ENCODE assay signal across 16 cellular contexts in the genomic region with DNA sequence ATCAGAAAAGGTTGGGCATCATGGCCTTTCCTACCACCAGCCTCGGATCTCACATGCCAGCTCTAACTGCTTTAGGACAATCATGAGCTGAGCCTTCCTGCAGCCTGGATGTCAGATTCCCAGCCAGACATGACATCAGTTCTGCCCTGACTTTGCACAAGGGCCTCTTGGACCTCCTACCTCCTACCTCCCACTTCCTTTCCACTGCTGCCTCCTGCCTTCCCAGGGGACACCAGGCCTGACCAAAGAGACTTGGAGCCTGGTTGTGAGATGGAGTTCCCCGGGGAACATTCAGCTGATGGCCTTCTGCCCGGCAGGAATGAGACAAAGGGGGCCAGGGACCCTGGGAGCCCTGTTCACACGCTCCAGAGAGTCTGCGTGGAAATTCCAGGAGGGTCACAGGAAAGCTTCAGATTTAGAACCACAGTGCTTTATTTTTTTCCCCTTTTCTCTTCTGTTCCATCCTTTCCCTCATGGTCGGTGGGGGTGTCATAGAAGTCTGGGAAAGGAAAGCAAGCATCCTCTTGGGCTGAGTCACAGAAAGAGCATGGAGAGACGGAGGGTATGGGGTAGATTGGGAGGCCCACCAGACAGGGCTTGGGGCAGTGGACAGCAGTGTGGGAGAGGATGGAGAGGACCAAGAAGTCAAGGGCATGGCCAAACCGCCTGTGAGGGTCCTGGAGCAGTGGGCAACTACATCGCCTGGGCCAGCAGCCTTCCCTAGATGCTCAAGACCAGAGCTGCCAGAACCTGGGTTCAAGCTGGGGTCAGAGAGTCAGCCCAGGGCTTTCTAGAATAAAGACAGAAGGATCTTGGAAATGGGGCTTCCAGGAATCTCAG. TPM values are rescaled to one million over a fixed set of nuclear protein-coding genes. Genes with fewer than 3 reads are reported as not detected.
DNase-seq lines count a peak whose midpoint lies in the region; ATAC-seq and TF ChIP-seq lines count a peak whose summit lies in the region.
"Had no signal": no experiment of that assay in that cellular context is flagged by ENCODE, and none has a peak within 500 bp of the region (broad histone marks: within the 10 kb centered on the region; RNA-seq: fewer than 3 reads in every experiment).

No MANE protein-coding gene starts in this region.

- no peak overlapping the region for H2AFZ ChIP-seq in ACC112 (ENCODE audit: low read length, unreplicated experiment)

- no peak overlapping the region for H3K4me3 ChIP-seq in ACC112 (ENCODE audit: low read depth, low read length)
- H3K4me3 ChIP-seq in adipocyte (ENCODE audit: low read length): no peak overlapping the region
- H3K4me3 ChIP-seq in ovary: peak overlapping the region; percentile 21
- no peak overlapping the region for H3K4me3 ChIP-seq in effector memory CD4-positive, alpha-beta T cell (ENCODE audit: insufficient read depth, low read depth, low read length, poor library complexity, severe bottlenecking)

- no peaks in the 10 kb centered on the region for H3K27me3 ChIP-seq in ACC112 (ENCODE audit: insufficient read depth, low read length)
- H3K27me3 ChIP-seq in adipocyte (replicated peaks; ENCODE audit: control insufficient read depth, insufficient read depth, low read length): no peaks in the 10 kb centered on the region
- no peaks in the 10 kb centered on the region for H3K27me3 ChIP-seq in ovary
- H3K27me3 ChIP-seq in effector memory CD4-positive, alpha-beta T cell (replicated peaks; ENCODE audit: control insufficient read depth, insufficient read depth, low read length, poor library complexity, severe bottlenecking): no peaks in the 10 kb centered on the region

- intact Hi-C loops in Right ventricle myocardium superior (cut with DNase I) (no loop called here), ovary (cut with DNase I) (no loop called here)

- ATAC-seq in Right ventricle myocardium superior (ENCODE audit: poor library complexity) (peak; percentile 57), GM18505 (IDR thresholded peaks at IDR 0.05; ENCODE audit: unreplicated experiment) (no peak)
- ATAC-seq: activated naive CD4-positive, alpha-beta T cell treated with anti-CD3 and anti-CD28 coated beads, Interleukin-2, amount 50 U/mL, for 72 hours had no signal

- TF ChIP-seq EP300 in ovary (IDR thresholded peaks at IDR 0.05): no peak

- H3K9ac ChIP-seq in adipocyte (ENCODE audit: low read length): peak overlapping the region; percentile 72

- 16 to 24% (median 22%) methylated on average over 9 of the region's 9 CpGs for WGBS in ovary, 3 donors

- H3K4me1 ChIP-seq in ACC112 (ENCODE audit: control insufficient read depth, insufficient read depth, low read length, unreplicated experiment) (peaks cover 28% of the 10 kb centered on the region), adipocyte (ENCODE audit: control insufficient read depth, insufficient read depth, low read length) (peaks cover 69% of the 10 kb centered on the region), ovary (ENCODE audit: insufficient read depth) (peaks cover 57% of the 10 kb centered on the region)
- H3K4me1 ChIP-seq in effector memory CD4-positive, alpha-beta T cell (ENCODE audit: control insufficient read depth, insufficient read depth, low read length, poor library complexity, severe bottlenecking): no peaks in the 10 kb centered on the region

- no peaks in the 10 kb centered on the region for H3K36me3 ChIP-seq in ACC112 (ENCODE audit: insufficient read depth, low read length)
- H3K36me3 ChIP-seq in adipocyte (ENCODE audit: control insufficient read depth, insufficient read depth, low read length, severe bottlenecking): peaks cover 47% of the 10 kb centered on the region
- no peaks in the 10 kb centered on the region for H3K36me3 ChIP-seq in ovary
- no peaks in the 10 kb centered on the region for H3K36me3 ChIP-seq in effector memory CD4-positive, alpha-beta T cell (ENCODE audit: control insufficient read depth, insufficient read depth, low read length)

- DNase-seq in adipocyte (ENCODE audit: low read depth) (peak; percentile 56), Right ventricle myocardium superior (peak; percentile 64), ovary (peak in 4 of 5 donors; percentile 25 to 53 (median 40)), RKO (ENCODE audit: low spot score) (no peak), COLO829 (ENCODE audit: low spot score) (no peak)
- no peak for DNase-seq in effector memory CD4-positive, alpha-beta T cell
- DNase-seq: activated CD4-positive, alpha-beta memory T cell treated with anti-CD3 and anti-CD28 coated beads for 36 hours; NCI-H1092; NCI-H774; SW 1271 had no signal

- H3K27ac ChIP-seq in ACC112 (ENCODE audit: low read depth, low read length) (peak overlapping the region; percentile 84), ovary (peak overlapping the region; percentile 49 to 79)
- H3K27ac ChIP-seq in effector memory CD4-positive, alpha-beta T cell (ENCODE audit: insufficient read depth, low read length, poor library complexity, severe bottlenecking): no peak overlapping the region
- H3K27ac ChIP-seq: HL-60 had no signal

- H3K9me3 ChIP-seq in adipocyte (ENCODE audit: control insufficient read depth, low read length) (no peaks in the 10 kb centered on the region), ovary (no peaks in the 10 kb centered on the region)
- H3K9me3 ChIP-seq in effector memory CD4-positive, alpha-beta T cell (ENCODE audit: control insufficient read depth, low read length): no peaks in the 10 kb centered on the region

- peaks cover 25% of the 10 kb centered on the region for H3K79me2 ChIP-seq in ACC112 (ENCODE audit: control insufficient read depth, insufficient read depth, low read length, unreplicated experiment)

- no peak for TF ChIP-seq POLR2A in ovary (IDR thresholded peaks at IDR 0.05)
- TF ChIP-seq POLR2A in GM18505 (IDR thresholded peaks at IDR 0.05; ENCODE audit: borderline replicate concordance, extremely low read depth, insufficient read depth, insufficient read length): no peak

- no peak for TF ChIP-seq CTCF in ovary (IDR thresholded peaks at IDR 0.05)

RNA-seq across cellular contexts. Expression of a gene that starts 35.5 kb away (rescaled TPM):
- total RNA-seq in Right ventricle myocardium superior (not detected), ovary (under 1 TPM in 2 of 7 donors, not detected in 5; 0.47 to 0.54 TPM)
- polyA plus RNA-seq in ovary: 1 to 10 TPM in 1 of 2 donors, not detected in 1; 1.7 TPM
- total RNA-seq: activated CD4-positive, alpha-beta memory T cell treated with anti-CD3 and anti-CD28 coated beads for 36 hours; activated naive CD4-positive, alpha-beta T cell treated with anti-CD3 and anti-CD28 coated beads, Interleukin-2, amount 50 U/mL, for 72 hours; progenitor cell of endocrine pancreas had no signal
- polyA plus RNA-seq: keratinocyte had no signal

RNA-seq across cellular contexts. Expression of a gene that starts 56.8 kb away (rescaled TPM):
- total RNA-seq in Right ventricle myocardium superior (2.0 TPM), ovary (10 to 100 TPM in 2 of 7 donors, 1 to 10 TPM in 5; 5.8 to 11.5 (median 8.8) TPM)
- 10 to 100 TPM in 1 of 2 donors, 1 to 10 TPM in 1; 7.1 to 15.2 TPM for polyA plus RNA-seq in ovary

Comparison
In these comparisons a context has a peak if more than half of its experiments do, and no peak if none do; other contexts are left out.
1. DNase-seq: peak in adipocyte (single experiment), Right ventricle myocardium superior (single experiment) and ovary (4 of 5); none in RKO (single experiment), effector memory CD4-positive, alpha-beta T cell (0 of 3) and COLO829 (single experiment).